9 cellular contexts compared by ENCODE assay signal in genomic region chr9:93060746-93061259, GRCh38. TPM values are rescaled to one million over a fixed set of nuclear protein-coding genes. Genes with fewer than 3 reads are reported as not detected.
DNase-seq lines count a peak whose midpoint lies in the region; ATAC-seq and TF ChIP-seq lines count a peak whose summit lies in the region.
"Had no signal": no experiment of that assay in that cellular context is flagged by ENCODE, and none has a peak within 500 bp of the region (broad histone marks: within the 10 kb centered on the region; RNA-seq: fewer than 3 reads in every experiment).

No MANE protein-coding gene starts in this region.

- no peak overlapping the region for H2BK20ac ChIP-seq in IMR-90 (ENCODE audit: low read depth, low read length)

- POLR2A ChIA-PET in CD8-positive, alpha-beta memory T cell (lab: Charles Lee): interaction anchor here (0.6 to 2.0 kb wide), 3 partner anchors 33 to 108 kb away, joined by 3 to 9 read pairs (median 5); no protein-coding TSS in a partner anchor
- POLR2A ChIA-PET in IMR-90 (lab: Charles Lee; ENCODE audit: unreplicated experiment): no interaction called here
- POLR2A ChIA-PET in activated naive CD8-positive, alpha-beta T cell treated with anti-CD3 and anti-CD28 coated beads, Interleukin-2, amount 10 ng/mL, durations not matched to agents 7 days and 5 days (lab: Charles Lee): interaction anchor here (0.9 to 3.2 kb wide), 12 partner anchors 11 to 104 kb away, joined by 3 to 39 read pairs (median 4); partner anchors contain the start of genes CARD19 and NINJ1

- no peak overlapping the region for H2AK9ac ChIP-seq in IMR-90 (replicated peaks; ENCODE audit: low read depth, low read length, poor library complexity)

- H2BK5ac ChIP-seq in IMR-90 (ENCODE audit: low read depth, low read length, poor library complexity, severe bottlenecking): no peak overlapping the region

- H3K27me3 ChIP-seq in CD8-positive, alpha-beta memory T cell (ENCODE audit: insufficient read depth, low read length, poor library complexity, severe bottlenecking): no peaks in the 10 kb centered on the region
- peaks cover 11% of the 10 kb centered on the region; the same call in 1 of the 2 replicates for H3K27me3 ChIP-seq in IMR-90 (ENCODE audit: control insufficient read depth, insufficient read depth, low read length)
- peaks cover 3% of the 10 kb centered on the region; the same call in 1 of the 2 replicates for H3K27me3 ChIP-seq in SJCRH30

- H3K9me3 Mint-ChIP-seq in CD8-positive, alpha-beta memory T cell: peaks cover 0 to 2% (median 0%) of the 10 kb centered on the region in 5 donors
- H3K9me3 Mint-ChIP-seq in activated naive CD8-positive, alpha-beta T cell treated with anti-CD3 and anti-CD28 coated beads, Interleukin-2, amount 10 ng/mL, durations not matched to agents 7 days and 5 days: no peaks in the 10 kb centered on the region
- H3K9me3 Mint-ChIP-seq in nephron: no peaks in the 10 kb centered on the region

- peak overlapping the region; percentile 90 to 98 (median 92) for H3K4me3 Mint-ChIP-seq in CD8-positive, alpha-beta memory T cell
- H3K4me3 Mint-ChIP-seq in activated naive CD8-positive, alpha-beta T cell treated with anti-CD3 and anti-CD28 coated beads, Interleukin-2, amount 10 ng/mL, durations not matched to agents 7 days and 5 days: peak overlapping the region; percentile 95
- H3K4me3 Mint-ChIP-seq in nephron: peak overlapping the region in 1 of 3 experiments; percentile 23

- no peak overlapping the region for H2AK5ac ChIP-seq in IMR-90 (ENCODE audit: low read depth, low read length)

- H2AFZ ChIP-seq in IMR-90 (replicated peaks; ENCODE audit: low read length, poor library complexity): peak overlapping the region; percentile 69

- peaks cover 72% of the 10 kb centered on the region for H3K4me1 ChIP-seq in CD8-positive, alpha-beta memory T cell (ENCODE audit: insufficient read depth, low read length)
- peaks cover 2% of the 10 kb centered on the region; the same call in 1 of the 2 replicates for H3K4me1 ChIP-seq in IMR-90 (ENCODE audit: control insufficient read depth, insufficient read depth, low read length)
- peaks cover 21% of the 10 kb centered on the region for H3K4me1 ChIP-seq in SJCRH30

- WGBS in IMR-90 (ENCODE audit: extremely low coverage in 2 of 2, insufficient read length in 1 of 2), 2 experiments: 100% methylated on average over 1 of the region's 8 CpGs; no CpG with 5 or more reads in 1 of the 2 experiments

- no peak for TF ChIP-seq RAD21 in IMR-90 (IDR thresholded peaks at IDR 0.05; ENCODE audit: low read length)

- H3K4ac ChIP-seq in IMR-90 (ENCODE audit: low read depth, low read length): no peak overlapping the region

- H3K36me3 ChIP-seq in CD8-positive, alpha-beta memory T cell (ENCODE audit: insufficient read depth, low read length): peaks cover 2% of the 10 kb centered on the region
- H3K36me3 ChIP-seq in IMR-90 (ENCODE audit: control insufficient read depth, insufficient read depth, low read length) (no peaks in the 10 kb centered on the region), SJCRH30 (no peaks in the 10 kb centered on the region)

- no peaks in the 10 kb centered on the region; the same call in 1 of the 2 replicates for H3K9me1 ChIP-seq in IMR-90 (ENCODE audit: insufficient read depth, low read length)

- no peaks in the 10 kb centered on the region for H3K9me3 ChIP-seq in CD8-positive, alpha-beta memory T cell (ENCODE audit: low read length)
- H3K9me3 ChIP-seq in IMR-90 (ENCODE audit: control insufficient read depth, insufficient read depth, low read length): no peaks in the 10 kb centered on the region
- no peaks in the 10 kb centered on the region for H3K9me3 ChIP-seq in SJCRH30 (replicated peaks)

- H3K4me2 ChIP-seq in IMR-90 (ENCODE audit: low read depth, low read length): no peak overlapping the region

- no peak overlapping the region for H2BK15ac ChIP-seq in IMR-90 (ENCODE audit: low read depth, low read length)

- H3K27me3 Mint-ChIP-seq in CD8-positive, alpha-beta memory T cell: peaks cover 0 to 2% of the 10 kb centered on the region in 2 donors
- H3K27me3 Mint-ChIP-seq in activated naive CD8-positive, alpha-beta T cell treated with anti-CD3 and anti-CD28 coated beads, Interleukin-2, amount 10 ng/mL, durations not matched to agents 7 days and 5 days: no peaks in the 10 kb centered on the region
- peaks cover 18% of the 10 kb centered on the region for H3K27me3 Mint-ChIP-seq in nephron (ENCODE audit: low read depth)

- H3K27ac Mint-ChIP-seq in CD8-positive, alpha-beta memory T cell: peak overlapping the region; percentile 89 to 99 (median 94)
- peak overlapping the region; percentile 93 for H3K27ac Mint-ChIP-seq in activated naive CD8-positive, alpha-beta T cell treated with anti-CD3 and anti-CD28 coated beads, Interleukin-2, amount 10 ng/mL, durations not matched to agents 7 days and 5 days
- H3K27ac Mint-ChIP-seq in nephron: peak overlapping the region; percentile 47 to 75 (median 61)

- H4K5ac ChIP-seq in IMR-90 (ENCODE audit: low read depth, low read length): no peak overlapping the region

- no peak overlapping the region; a peak in 1 of 4 replicates for H4K8ac ChIP-seq in IMR-90 (ENCODE audit: low read depth in 2 of 2, low read length in 2 of 2)

- no peaks in the 10 kb centered on the region for H3K79me1 ChIP-seq in IMR-90 (ENCODE audit: low read depth in 1 of 2, low read length in 2 of 2)

- H3K23ac ChIP-seq in IMR-90 (ENCODE audit: low read depth, low read length): no peak overlapping the region

- peaks cover 0 to 24% (median 3%) of the 10 kb centered on the region in 3 donors for H3K36me3 Mint-ChIP-seq in CD8-positive, alpha-beta memory T cell
- peaks cover 12% of the 10 kb centered on the region for H3K36me3 Mint-ChIP-seq in activated naive CD8-positive, alpha-beta T cell treated with anti-CD3 and anti-CD28 coated beads, Interleukin-2, amount 10 ng/mL, durations not matched to agents 7 days and 5 days
- H3K36me3 Mint-ChIP-seq in nephron (ENCODE audit: low read depth): no peaks in the 10 kb centered on the region

- ATAC-seq in IMR-90 (ENCODE audit: low read depth) (peak; percentile 59), GM18511 (IDR thresholded peaks at IDR 0.05; ENCODE audit: unreplicated experiment) (no peak), HG03378 (IDR thresholded peaks at IDR 0.05; ENCODE audit: unreplicated experiment) (no peak), GM21526 (IDR thresholded peaks at IDR 0.05; ENCODE audit: low FRiP score, unreplicated experiment) (no peak)
- no peak for ATAC-seq in activated naive CD8-positive, alpha-beta T cell treated with anti-CD3 and anti-CD28 coated beads, Interleukin-2, amount 10 ng/mL, durations not matched to agents 7 days and 5 days (ENCODE audit: low read depth)

- TF ChIP-seq CTCF in IMR-90 (conservative IDR thresholded peaks at IDR 0.05; ENCODE audit: low read depth, low read length) (no peak), nephron (IDR thresholded peaks at IDR 0.05; ENCODE audit: unreplicated experiment in 3 of 3) (no peak)

- no peak overlapping the region for H3K56ac ChIP-seq in IMR-90 (ENCODE audit: extremely low read depth, insufficient read depth, low read length)

- in situ Hi-C loops in IMR-90 (cut with MboI; ENCODE audit: low sequenced_read_pairs): no loop called here

- no peak overlapping the region for H3K9ac ChIP-seq in IMR-90 (ENCODE audit: low read depth, low read length)

- intact Hi-C loops in IMR-90 (cut with micrococcal nuclease): no loop called here

- no peaks in the 10 kb centered on the region for H4K20me1 ChIP-seq in IMR-90 (ENCODE audit: insufficient read depth, low read length)

- CTCF ChIA-PET in CD8-positive, alpha-beta memory T cell (lab: Charles Lee): interaction anchor here (0.8 to 2.1 kb wide), 9 partner anchors 11 to 104 kb away, joined by 3 to 10 read pairs (median 5); no protein-coding TSS in a partner anchor
- CTCF ChIA-PET in IMR-90 (lab: Yijun Ruan, JAX): interaction anchor here (0.8 kb wide), 1 partner anchor 57 kb away, joined by 3 read pairs; no protein-coding TSS in a partner anchor

- H4K91ac ChIP-seq in IMR-90 (ENCODE audit: insufficient read depth, low read depth, low read length): no peak overlapping the region

- H2BK120ac ChIP-seq in IMR-90 (ENCODE audit: low read depth, low read length): no peak overlapping the region

- peak overlapping the region; percentile 72 for H3K4me3 ChIP-seq in CD8-positive, alpha-beta memory T cell (ENCODE audit: low read length)
- H3K4me3 ChIP-seq in IMR-90 (ENCODE audit: insufficient read depth, low read depth, low read length) (no peak overlapping the region), SJCRH30 (no peak overlapping the region)

- H3K14ac ChIP-seq in IMR-90 (replicated peaks; ENCODE audit: low read depth, low read length): no peak overlapping the region; the same call in 1 of the 2 replicates

- H3K4me1 Mint-ChIP-seq in CD8-positive, alpha-beta memory T cell: peaks cover 75 to 91% (median 75%) of the 10 kb centered on the region in 3 donors
- peaks cover 54% of the 10 kb centered on the region for H3K4me1 Mint-ChIP-seq in activated naive CD8-positive, alpha-beta T cell treated with anti-CD3 and anti-CD28 coated beads, Interleukin-2, amount 10 ng/mL, durations not matched to agents 7 days and 5 days
- peaks cover 31% of the 10 kb centered on the region for H3K4me1 Mint-ChIP-seq in nephron

- peak overlapping the region; percentile 71 for H3K27ac ChIP-seq in CD8-positive, alpha-beta memory T cell (ENCODE audit: low read depth, low read length)
- H3K27ac ChIP-seq in IMR-90 (ENCODE audit: insufficient read depth, low read length) (no peak overlapping the region), SJCRH30 (no peak overlapping the region)

- no peak for DNase-seq in CD8-positive, alpha-beta memory T cell
- DNase-seq in IMR-90: peak; percentile 41
- no peak for DNase-seq in activated naive CD8-positive, alpha-beta T cell treated with anti-CD3 and anti-CD28 coated beads, Interleukin-2, amount 10 ng/mL, durations not matched to agents 7 days and 5 days
- DNase-seq in SJCRH30: no peak

- dilution Hi-C loops in IMR-90 (cut with HindIII; ENCODE audit: low sequenced_read_pairs, unreplicated experiment): no loop called here

- H3K18ac ChIP-seq in IMR-90 (ENCODE audit: low read depth, low read length): no peak overlapping the region

- BruUV-seq in IMR-90 (replicated peaks; lab: Mats Ljungman, UMichigan): no TSS peak

- TF ChIP-seq POLR2A in IMR-90 (IDR thresholded peaks at IDR 0.05; ENCODE audit: low read depth, low read length): no peak

RNA-seq across cellular contexts. Expression of gene SUSD3, which starts 2.3 kb away (rescaled TPM):
- total RNA-seq in CD8-positive, alpha-beta memory T cell: 10 to 100 TPM; 11.3 to 12.3 TPM
- 103 TPM for polyA plus RNA-seq in CD8-positive, alpha-beta memory T cell
- total RNA-seq in IMR-90 (2012; rRNA removed): 0.28 and 0.54 TPM in 2 replicates
- 1.0 and 1.5 TPM in 2 replicates for polyA plus RNA-seq in IMR-90 (2012; rRNA removed)
- 0.25 and 2.3 TPM in 2 replicates for polyA plus RNA-seq in IMR-90 (2012; cell fraction: cytosol; rRNA removed)
- 1.2 TPM in 2 replicates for polyA plus RNA-seq in IMR-90 (2012; cell fraction: nucleus; rRNA removed; ENCODE audit: low replicate concordance)
- 10 to 100 TPM; 68.0 to 70.4 TPM for total RNA-seq in activated naive CD8-positive, alpha-beta T cell treated with anti-CD3 and anti-CD28 coated beads, Interleukin-2, amount 10 ng/mL, durations not matched to agents 7 days and 5 days
- not detected in 2 replicates for total RNA-seq in SJCRH30 (2014; rRNA removed; shearing (Covaris generic))
- total RNA-seq: lung microvascular endothelial cell had no signal

RNA-seq across cellular contexts. Expression of gene CARD19, which starts 35.2 kb away (rescaled TPM):
- 10 to 100 TPM; 43.2 to 43.6 TPM for total RNA-seq in CD8-positive, alpha-beta memory T cell
- 66.4 TPM for polyA plus RNA-seq in CD8-positive, alpha-beta memory T cell
- 17.4 and 23.3 TPM in 2 replicates for total RNA-seq in IMR-90 (2012; rRNA removed)
- polyA plus RNA-seq in IMR-90 (2012; rRNA removed): 111 and 126 TPM in 2 replicates
- polyA plus RNA-seq in IMR-90 (2012; cell fraction: cytosol; rRNA removed): 120 and 139 TPM in 2 replicates
- polyA plus RNA-seq in IMR-90 (2012; cell fraction: nucleus; rRNA removed; ENCODE audit: low replicate concordance): 103 and 209 TPM in 2 replicates
- 10 to 100 TPM; 68.1 to 68.2 TPM for total RNA-seq in activated naive CD8-positive, alpha-beta T cell treated with anti-CD3 and anti-CD28 coated beads, Interleukin-2, amount 10 ng/mL, durations not matched to agents 7 days and 5 days
- 36.9 and 41.6 TPM in 2 replicates for total RNA-seq in SJCRH30 (2014; rRNA removed; shearing (Covaris generic))

Comparison
In these comparisons a context has a peak if more than half of its experiments do, and no peak if none do; other contexts are left out.
1. RNA of gene SUSD3, which starts 2.3 kb away (total RNA-seq): 68.0 to 70.4 TPM in activated naive CD8-positive, alpha-beta T cell treated with anti-CD3 and anti-CD28 coated beads, Interleukin-2, amount 10 ng/mL, durations not matched to agents 7 days and 5 days; 11.3 to 12.3 TPM in CD8-positive, alpha-beta memory T cell, 0.28 to 0.54 TPM in IMR-90 and not detected in SJCRH30; every median in the first group is over 4 times any median in the second.
2. Peak in every context shown above with its lines, with median percentiles within 50 percentile points of each other: H3K27ac Mint-ChIP-seq.